Comparison of ENCODE assay signal across 10 cellular contexts in genomic region chr4:2284934-2285664, GRCh38. TPM values are rescaled to one million over a fixed set of nuclear protein-coding genes. Genes with fewer than 3 reads are reported as not detected.
DNase-seq lines count a peak whose midpoint lies in the region; ATAC-seq, FAIRE-seq and TF ChIP-seq lines count a peak whose summit lies in the region.
"Had no signal": no experiment of that assay in that cellular context is flagged by ENCODE, and none has a peak within 500 bp of the region (broad histone marks: within the 10 kb centered on the region; RNA-seq: fewer than 3 reads in every experiment).

No MANE protein-coding gene starts in this region.

- no peaks in the 10 kb centered on the region for H3K27me3 ChIP-seq in BLaER1
- H3K27me3 ChIP-seq in K562 (ENCODE audit: control insufficient read depth in 2 of 2, insufficient read depth in 2 of 2, low read length in 2 of 2): no peaks in the 10 kb centered on the region
- no peaks in the 10 kb centered on the region for H3K27me3 ChIP-seq in mesenchymal stem cell (ENCODE audit: control insufficient read depth in 1 of 2, insufficient read depth in 1 of 2, low read length in 2 of 2)
- H3K27me3 ChIP-seq in thyroid gland: no peaks in the 10 kb centered on the region

- intact Hi-C loops in K562 (cut with micrococcal nuclease): no loop called here
- intact Hi-C loops in thyroid gland (cut with DNase I): no loop called here

- TF ChIP-seq RAD21 in K562 (CRISPR knock-in tag; conservative IDR thresholded peaks at IDR 0.05 in 1 of 2, IDR thresholded peaks at IDR 0.05 in 1 of 2): no peak

- no peak overlapping the region for H3K4me3 Mint-ChIP-seq in HFFc6
- H3K4me3 Mint-ChIP-seq: dendritic cell treated with granulocyte-macrophage colony-stimulating factor and Interleukin-4, amounts not matched to agents 40 ng/mL and 50 ng/mL, for 4 days had no signal

- no peak overlapping the region for H3K18ac ChIP-seq in mesenchymal stem cell (ENCODE audit: low read depth in 1 of 2, low read length in 2 of 2)

- in situ Hi-C loops in K562 (cut with MboI): no loop called here

- no peak overlapping the region for H2BK5ac ChIP-seq in mesenchymal stem cell (ENCODE audit: low read depth, low read length, poor library complexity, severe bottlenecking)

- H3K9me3 Mint-ChIP-seq in HFFc6: no peaks in the 10 kb centered on the region
- H3K9me3 Mint-ChIP-seq: dendritic cell treated with granulocyte-macrophage colony-stimulating factor and Interleukin-4, amounts not matched to agents 40 ng/mL and 50 ng/mL, for 4 days had no signal

- H3K9ac ChIP-seq in BLaER1: no peak overlapping the region
- no peak overlapping the region for H3K9ac ChIP-seq in K562 (ENCODE audit: insufficient read depth in 1 of 2, low read depth in 2 of 2, low read length in 2 of 2)
- H3K9ac ChIP-seq in mesenchymal stem cell (ENCODE audit: low read length): peak overlapping the region; percentile 67
- H3K9ac ChIP-seq: parathyroid adenoma had no signal

- no peaks in the 10 kb centered on the region for H3K79me2 ChIP-seq in K562 (ENCODE audit: control insufficient read depth, insufficient read depth, low read length)
- H3K79me2 ChIP-seq: parathyroid adenoma had no signal

- no peaks in the 10 kb centered on the region for H3K36me3 ChIP-seq in BLaER1
- no peaks in the 10 kb centered on the region for H3K36me3 ChIP-seq in K562 (ENCODE audit: control insufficient read depth, insufficient read depth, low read length)
- H3K36me3 ChIP-seq in mesenchymal stem cell (ENCODE audit: control insufficient read depth in 1 of 2, insufficient read depth in 2 of 2, low read depth in 1 of 2, low read length in 2 of 2): peaks cover 0 to 65% of the 10 kb centered on the region in 2 experiments
- H3K36me3 ChIP-seq in thyroid gland: no peaks in the 10 kb centered on the region

- TF ChIP-seq EP300 in K562 (IDR thresholded peaks at IDR 0.05; ENCODE audit: low read length): no peak

- H2AFZ ChIP-seq in K562 (ENCODE audit: low read depth, low read length) (no peak overlapping the region), mesenchymal stem cell (ENCODE audit: low read depth, low read length) (no peak overlapping the region)
- H2AFZ ChIP-seq: parathyroid adenoma had no signal

- 40% methylated on average over 7 of the region's 16 CpGs for WGBS in K562 (ENCODE audit: insufficient coverage, low coverage, missing lambda C conversion rate)
- 79% methylated on average over 16 of the region's 16 CpGs for WGBS in mesenchymal stem cell
- 90 to 91% methylated on average over 15 to 16 of the region's 16 CpGs for WGBS in thyroid gland, 2 donors

- 0 out of 2 replicates have a peak overlapping the region, but pooled peaks have one; percentile 40 for H3K27ac Mint-ChIP-seq in HFFc6
- H3K27ac Mint-ChIP-seq: dendritic cell treated with granulocyte-macrophage colony-stimulating factor and Interleukin-4, amounts not matched to agents 40 ng/mL and 50 ng/mL, for 4 days had no signal

- DNase-seq in HFFc6: peak; percentile 25
- DNase-seq in K562 (ENCODE audit: extremely low read depth in 1 of 4, low spot score in 3 of 4): no peak
- peak; percentile 61 for DNase-seq in mesenchymal stem cell
- no peak for DNase-seq in thyroid gland
- no peak for DNase-seq in Ammon's horn (ENCODE audit: low spot score)
- DNase-seq in left lobe of liver (ENCODE audit: low spot score): no peak

- CTCF ChIA-PET in K562 (lab: Yijun Ruan, JAX; ENCODE audit: low intra/inter-chr PET ratio): no interaction called here

- TF ChIP-seq POLR2A in K562 (conservative IDR thresholded peaks at IDR 0.05) (no peak), thyroid gland (IDR thresholded peaks at IDR 0.05) (no peak)

- no peak overlapping the region for H2BK120ac ChIP-seq in mesenchymal stem cell (ENCODE audit: low read depth, low read length)

- ATAC-seq in K562 (no peak), HG03457 (IDR thresholded peaks at IDR 0.05; ENCODE audit: unreplicated experiment) (no peak), left lobe of liver (no peak)

- no peak overlapping the region for H3K4ac ChIP-seq in mesenchymal stem cell (ENCODE audit: low read depth in 1 of 2, low read length in 2 of 2)

- TF ChIP-seq CTCF in HFFc6 (IDR thresholded peaks at IDR 0.05) (no peak), K562 (IDR thresholded peaks at IDR 0.05 in 2 of 3, conservative IDR thresholded peaks at IDR 0.05 in 1 of 3; ENCODE audit: insufficient read depth in 2 of 3, low read depth in 1 of 3, low read length in 3 of 3) (no peak), thyroid gland (IDR thresholded peaks at IDR 0.05) (no peak)

- H3K9me3 ChIP-seq in BLaER1: no peaks in the 10 kb centered on the region
- no peaks in the 10 kb centered on the region for H3K9me3 ChIP-seq in K562 (replicated peaks; ENCODE audit: control insufficient read depth, insufficient read depth, low read depth, low read length)
- no peaks in the 10 kb centered on the region for H3K9me3 ChIP-seq in mesenchymal stem cell (ENCODE audit: control insufficient read depth, low read length)
- H3K9me3 ChIP-seq in thyroid gland: no peaks in the 10 kb centered on the region

- H3K79me1 ChIP-seq in mesenchymal stem cell (replicated peaks; ENCODE audit: low read length, poor library complexity, severe bottlenecking): peaks cover 19% of the 10 kb centered on the region

- peak overlapping the region; percentile 31 for H3K4me2 ChIP-seq in BLaER1
- no peak overlapping the region for H3K4me2 ChIP-seq in K562 (ENCODE audit: insufficient read depth, low read length)
- H3K4me2 ChIP-seq in mesenchymal stem cell (ENCODE audit: low read length, poor library complexity, severe bottlenecking): no peak overlapping the region

- no peak overlapping the region for H3K23ac ChIP-seq in mesenchymal stem cell (ENCODE audit: low read length in 2 of 2)

- no peak overlapping the region for H4K8ac ChIP-seq in mesenchymal stem cell (ENCODE audit: low read length)

- no peak overlapping the region for H2AK5ac ChIP-seq in mesenchymal stem cell (ENCODE audit: low read length, severe bottlenecking)

- peaks cover 15% of the 10 kb centered on the region for H3K27me3 Mint-ChIP-seq in HFFc6 (ENCODE audit: insufficient read depth)

- H3K9me1 ChIP-seq in K562 (ENCODE audit: control insufficient read depth, insufficient read depth, low read length): peaks cover 2% of the 10 kb centered on the region

- no peak overlapping the region for H3K4me3 ChIP-seq in BLaER1
- no peak overlapping the region for H3K4me3 ChIP-seq in K562
- no peak overlapping the region for H3K4me3 ChIP-seq in mesenchymal stem cell (ENCODE audit: insufficient read depth in 1 of 2, low read depth in 1 of 2, low read length in 2 of 2)
- no peak overlapping the region for H3K4me3 ChIP-seq in thyroid gland (replicated peaks in 1 of 3)

- H2BK12ac ChIP-seq in mesenchymal stem cell (ENCODE audit: low read length in 2 of 2): no peak overlapping the region

- H3K14ac ChIP-seq in mesenchymal stem cell (ENCODE audit: low read length in 2 of 2): no peak overlapping the region

- BruUV-seq in K562 (replicated peaks; lab: Mats Ljungman, UMichigan): no TSS peak

- FAIRE-seq in K562 (lab: Jason Lieb, UNC): no peak

- H3K4me1 ChIP-seq in BLaER1 (peaks cover 60% of the 10 kb centered on the region), K562 (replicated peaks in 1 of 2; ENCODE audit: control insufficient read depth in 2 of 2, insufficient read depth in 2 of 2, low read length in 2 of 2) (peaks cover 0 to 28% of the 10 kb centered on the region in 2 experiments; a peak in 2 of 5 replicates), mesenchymal stem cell (ENCODE audit: control insufficient read depth, insufficient read depth, low read depth, low read length) (peaks cover 8% of the 10 kb centered on the region), thyroid gland (no peaks in the 10 kb centered on the region)
- H3K4me1 ChIP-seq: parathyroid adenoma had no signal

- H4K20me1 ChIP-seq in BLaER1: no peaks in the 10 kb centered on the region
- no peaks in the 10 kb centered on the region for H4K20me1 ChIP-seq in K562 (replicated peaks; ENCODE audit: control insufficient read depth, insufficient read depth, low read length)

- H2BK15ac ChIP-seq in mesenchymal stem cell (ENCODE audit: low read depth, poor library complexity, severe bottlenecking): no peak overlapping the region

- no peaks in the 10 kb centered on the region for H3K36me3 Mint-ChIP-seq in HFFc6 (ENCODE audit: low read depth)

- POLR2A ChIA-PET in K562 (lab: Yijun Ruan, JAX): interaction anchor here (0.6 kb wide), 2 partner anchors 573 to 1433 kb away, joined by 3 read pairs; partner anchors contain the start of gene SLBP

- H3K27ac ChIP-seq in BLaER1 (0 out of 2 replicates have a peak overlapping the region, but pooled peaks have one; percentile 30), K562 (ENCODE audit: extremely low read depth, low read depth, low read length) (no peak overlapping the region), mesenchymal stem cell (ENCODE audit: low read length, poor library complexity, severe bottlenecking) (no peak overlapping the region), thyroid gland (no peak overlapping the region)
- H3K27ac ChIP-seq: parathyroid adenoma had no signal

- peaks cover 5% of the 10 kb centered on the region for H3K4me1 Mint-ChIP-seq in HFFc6 (ENCODE audit: low read depth)

- H4K91ac ChIP-seq in mesenchymal stem cell (ENCODE audit: low read length): no peak overlapping the region

RNA-seq across cellular contexts. Expression of gene MXD4, which starts 23.2 kb away (rescaled TPM):
- total RNA-seq in HFFc6 (2021; fragmentation: NEBNext Ultra II Directional; extraction: Animal tissue kit (Norgen Biotek cat#: 25700)): 10 to 100 TPM; 56.5 to 81.8 (median 60.3) TPM
- total RNA-seq in K562 (2011; cell fraction: chromatin; rRNA removed; ENCODE audit: low replicate concordance): 28.6 and 67.2 TPM in 2 replicates
- 27.8 and 29.2 TPM in 2 replicates for total RNA-seq in K562 (2011; cell fraction: nucleolus; rRNA removed)
- total RNA-seq in K562 (2011; cell fraction: nucleoplasm; rRNA removed): 20.9 and 26.7 TPM in 2 replicates
- total RNA-seq in K562 (2014; rRNA removed) (8.8 and 11.2 TPM in 2 replicates), K562 (2014; rRNA removed; fragmentation: Illumina TruSeq; extraction: Trizol) (1.3 and 1.7 TPM in 2 replicates), K562 (2015; rRNA removed; fragmentation: Illumina TruSeq; extraction: Trizol) (5.9 and 6.1 TPM in 2 replicates), K562 (2021) (13.5 and 14.0 TPM in 2 replicates), thyroid gland (100 to 1,000 TPM in 1 of 4 donors, 10 to 100 TPM in 3; 48.1 to 102 (median 61.9) TPM), left lobe of liver (23.6 TPM)
- polyA plus RNA-seq in K562 (2011; rRNA removed) (9.1 and 14.4 TPM in 2 replicates), K562 (2014; fragmentation: Illumina TruSeq; extraction: Trizol) (4.4 and 7.0 TPM in 2 replicates), K562 (2014; fragmentation: Nextera tagmentation; extraction: Ambion mirVana) (under 1 TPM; 0.06 to 0.29 TPM), K562 (2014; rRNA removed) (8.9 and 10.2 TPM in 2 replicates)
- 10.3 and 17.4 TPM in 2 replicates for polyA plus RNA-seq in K562 (2011; cell fraction: cytosol; rRNA removed)
- 49.5 and 56.9 TPM in 2 replicates for polyA plus RNA-seq in K562 (2011; cell fraction: nucleus; rRNA removed)
- 9.3 and 17.8 TPM in 2 replicates for polyA plus RNA-seq in K562 (2012)
- 3.4 and 3.6 TPM in 2 replicates for polyA minus RNA-seq in K562 (2011; rRNA and poly(A)+ RNA removed)
- polyA minus RNA-seq in K562 (2011; cell fraction: cytosol; rRNA and poly(A)+ RNA removed): 4.6 and 8.3 TPM in 2 replicates
- polyA minus RNA-seq in K562 (2011; cell fraction: nucleus; rRNA and poly(A)+ RNA removed): 13.1 and 22.0 TPM in 2 replicates
- 61.3 TPM for polyA plus RNA-seq in mesenchymal stem cell (2013, experiment 1 of 2)
- 61.0 TPM for polyA plus RNA-seq in mesenchymal stem cell (2013, experiment 2 of 2)

RNA-seq across cellular contexts. Expression of gene HAUS3, which starts 43.2 kb away (rescaled TPM):
- total RNA-seq in HFFc6 (2021; fragmentation: NEBNext Ultra II Directional; extraction: Animal tissue kit (Norgen Biotek cat#: 25700)): 10 to 100 TPM in 2 of 6 experiments, 1 to 10 TPM in 4; 6.9 to 10.8 (median 8.6) TPM
- total RNA-seq in K562 (2011; cell fraction: chromatin; rRNA removed; ENCODE audit: low replicate concordance): 10.9 and 54.8 TPM in 2 replicates
- 8.7 and 12.0 TPM in 2 replicates for total RNA-seq in K562 (2011; cell fraction: nucleolus; rRNA removed)
- 17.7 and 23.4 TPM in 2 replicates for total RNA-seq in K562 (2011; cell fraction: nucleoplasm; rRNA removed)
- 14.9 and 15.8 TPM in 2 replicates for total RNA-seq in K562 (2014; rRNA removed)
- 25.7 and 29.2 TPM in 2 replicates for total RNA-seq in K562 (2014; rRNA removed; fragmentation: Illumina TruSeq; extraction: Trizol)
- 20.1 and 22.3 TPM in 2 replicates for total RNA-seq in K562 (2015; rRNA removed; fragmentation: Illumina TruSeq; extraction: Trizol)
- total RNA-seq in K562 (2021): 19.8 and 20.0 TPM in 2 replicates
- 15.3 and 21.5 TPM in 2 replicates for polyA plus RNA-seq in K562 (2011; rRNA removed)
- 6.7 and 9.4 TPM in 2 replicates for polyA plus RNA-seq in K562 (2011; cell fraction: cytosol; rRNA removed)
- polyA plus RNA-seq in K562 (2011; cell fraction: nucleus; rRNA removed): 15.3 and 17.4 TPM in 2 replicates
- 15.3 and 16.2 TPM in 2 replicates for polyA plus RNA-seq in K562 (2012)
- 18.7 and 22.3 TPM in 2 replicates for polyA plus RNA-seq in K562 (2014; fragmentation: Illumina TruSeq; extraction: Trizol)
- 1 to 10 TPM; 8.9 to 9.6 TPM for polyA plus RNA-seq in K562 (2014; fragmentation: Nextera tagmentation; extraction: Ambion mirVana)
- polyA plus RNA-seq in K562 (2014; rRNA removed): 22.8 and 25.0 TPM in 2 replicates
- 12.1 and 15.7 TPM in 2 replicates for polyA minus RNA-seq in K562 (2011; rRNA and poly(A)+ RNA removed)
- 5.9 and 8.2 TPM in 2 replicates for polyA minus RNA-seq in K562 (2011; cell fraction: cytosol; rRNA and poly(A)+ RNA removed)
- polyA minus RNA-seq in K562 (2011; cell fraction: nucleus; rRNA and poly(A)+ RNA removed): 8.5 and 14.3 TPM in 2 replicates
- polyA plus RNA-seq in mesenchymal stem cell (2013, experiment 1 of 2): 7.1 TPM
- 7.2 TPM for polyA plus RNA-seq in mesenchymal stem cell (2013, experiment 2 of 2)
- total RNA-seq in thyroid gland: 10 to 100 TPM; 13.0 to 30.0 (median 17.0) TPM
- total RNA-seq in left lobe of liver: 5.0 TPM

RNA-seq across cellular contexts. Expression of gene POLN, which starts 43.2 kb away (rescaled TPM):
- 1 to 10 TPM; 1.5 to 3.4 (median 2.2) TPM for total RNA-seq in HFFc6 (2021; fragmentation: NEBNext Ultra II Directional; extraction: Animal tissue kit (Norgen Biotek cat#: 25700))
- total RNA-seq in K562 (2011; cell fraction: chromatin; rRNA removed; ENCODE audit: low replicate concordance): 3.2 and 4.6 TPM in 2 replicates
- 0.33 and 0.39 TPM in 2 replicates for total RNA-seq in K562 (2011; cell fraction: nucleolus; rRNA removed)
- total RNA-seq in K562 (2011; cell fraction: nucleoplasm; rRNA removed): 0.37 and 1.5 TPM in 2 replicates
- total RNA-seq in K562 (2014; rRNA removed): 0.09 and 0.16 TPM in 2 replicates
- total RNA-seq in K562 (2014; rRNA removed; fragmentation: Illumina TruSeq; extraction: Trizol): 0.47 and 0.70 TPM in 2 replicates
- 0.72 and 0.91 TPM in 2 replicates for total RNA-seq in K562 (2015; rRNA removed; fragmentation: Illumina TruSeq; extraction: Trizol)
- 0.45 and 0.58 TPM in 2 replicates for total RNA-seq in K562 (2021)
- 0.54 and 0.70 TPM in 2 replicates for polyA plus RNA-seq in K562 (2011; rRNA removed)
- 0.12 and 0.25 TPM in 2 replicates for polyA plus RNA-seq in K562 (2011; cell fraction: cytosol; rRNA removed)
- polyA plus RNA-seq in K562 (2011; cell fraction: nucleus; rRNA removed): 0.40 and 1.5 TPM in 2 replicates
- 0.33 and 1.5 TPM in 2 replicates for polyA plus RNA-seq in K562 (2012)
- 0.15 and 0.33 TPM in 2 replicates for polyA plus RNA-seq in K562 (2014; fragmentation: Illumina TruSeq; extraction: Trizol)
- under 1 TPM; 0.08 to 0.25 TPM for polyA plus RNA-seq in K562 (2014; fragmentation: Nextera tagmentation; extraction: Ambion mirVana)
- 0.32 and 0.46 TPM in 2 replicates for polyA plus RNA-seq in K562 (2014; rRNA removed)
- 1.2 and 2.1 TPM in 2 replicates for polyA minus RNA-seq in K562 (2011; rRNA and poly(A)+ RNA removed)
- polyA minus RNA-seq in K562 (2011; cell fraction: cytosol; rRNA and poly(A)+ RNA removed): 0.73 TPM in 1 of 2 replicates, not detected in the other
- polyA minus RNA-seq in K562 (2011; cell fraction: nucleus; rRNA and poly(A)+ RNA removed): 0.40 and 0.56 TPM in 2 replicates
- polyA plus RNA-seq in mesenchymal stem cell (2013, experiment 1 of 2): 1.0 TPM
- 1.1 TPM for polyA plus RNA-seq in mesenchymal stem cell (2013, experiment 2 of 2)
- total RNA-seq in thyroid gland: 1 to 10 TPM; 1.5 to 5.4 (median 3.0) TPM
- total RNA-seq in left lobe of liver: 2.2 TPM

Comparison
In these comparisons a context has a peak if more than half of its experiments do, and no peak if none do; other contexts are left out.
1. DNase-seq: peak in HFFc6 (single experiment) and mesenchymal stem cell (single experiment); none in K562 (0 of 4), thyroid gland (0 of 2), Ammon's horn (single experiment) and left lobe of liver (single experiment).